ENCODE assay signal across 12 cellular contexts in genomic region chr7:842436-843031, GRCh38. TPM values are rescaled to one million over a fixed set of nuclear protein-coding genes. Genes with fewer than 3 reads are reported as not detected.
DNase-seq lines count a peak whose midpoint lies in the region; ATAC-seq and TF ChIP-seq lines count a peak whose summit lies in the region.
"Had no signal": no experiment of that assay in that cellular context is flagged by ENCODE, and none has a peak within 500 bp of the region (broad histone marks: within the 10 kb centered on the region; RNA-seq: fewer than 3 reads in every experiment).

No MANE protein-coding gene starts in this region.

- no peak overlapping the region for H3K4me3 ChIP-seq in body of pancreas
- no peak overlapping the region for H3K4me3 ChIP-seq in heart right ventricle
- no peak overlapping the region for H3K4me3 ChIP-seq in sigmoid colon

- TF ChIP-seq POLR2A in body of pancreas (IDR thresholded peaks at IDR 0.05) (no peak), sigmoid colon (IDR thresholded peaks at IDR 0.05) (no peak)

- H3K9me3 ChIP-seq in body of pancreas (no peaks in the 10 kb centered on the region), heart right ventricle (no peaks in the 10 kb centered on the region), sigmoid colon (no peaks in the 10 kb centered on the region)

- ATAC-seq in body of pancreas (peak; percentile 15), heart right ventricle (peak in 7 of 8 donors; percentile 32 to 88 (median 70)), GM18517 (IDR thresholded peaks at IDR 0.05; ENCODE audit: unreplicated experiment) (no peak)

- peak; percentile 15 for DNase-seq in NAMALWA (ENCODE audit: low spot score)
- DNase-seq in body of pancreas: no peak
- DNase-seq in heart right ventricle: no peak
- peak; percentile 83 for DNase-seq in sigmoid colon
- DNase-seq in activated CD4-positive, alpha-beta T cell treated with anti-CD3 and anti-CD28 coated beads, Interleukin-2, amount 50 U/mL, for 4 hours: no peak
- DNase-seq in T-helper 2 cell: no peak
- DNase-seq in NOMO-1 treated with DMSO at 0.1 percent for 48 hours (lab: John Stamatoyannopoulos, UW; ENCODE audit: unreplicated experiment): no peak
- DNase-seq: CD4-positive, alpha-beta T cell; stimulated activated CD8-positive, alpha-beta memory T cell treated with anti-CD3 and anti-CD28 coated beads, Interleukin-4, amount 100 ng/mL, for 48 hours had no signal

- H3K36me3 ChIP-seq in body of pancreas (replicated peaks in 1 of 2; ENCODE audit: insufficient read depth in 1 of 2, low read depth in 2 of 2): peaks cover 15 to 26% of the 10 kb centered on the region in 2 donors
- H3K36me3 ChIP-seq in heart right ventricle: peaks cover 0 to 93% (median 50%) of the 10 kb centered on the region in 9 donors
- peaks cover 0 to 51% (median 26%) of the 10 kb centered on the region in 4 donors for H3K36me3 ChIP-seq in sigmoid colon

- no peaks in the 10 kb centered on the region for H3K4me1 ChIP-seq in body of pancreas
- H3K4me1 ChIP-seq in heart right ventricle: peaks cover 4 to 37% (median 23%) of the 10 kb centered on the region in 9 donors
- H3K4me1 ChIP-seq in sigmoid colon: peaks cover 0 to 43% (median 32%) of the 10 kb centered on the region in 4 donors

- H3K27me3 ChIP-seq in body of pancreas: no peaks in the 10 kb centered on the region
- no peaks in the 10 kb centered on the region for H3K27me3 ChIP-seq in heart right ventricle
- H3K27me3 ChIP-seq in sigmoid colon: no peaks in the 10 kb centered on the region

- 89 to 90% methylated on average over 8 of the region's 8 CpGs for WGBS in body of pancreas, 2 donors
- WGBS in heart right ventricle, 2 donors: 64 to 67% methylated on average over 8 of the region's 8 CpGs
- WGBS in sigmoid colon, 2 donors: 84 to 88% methylated on average over 8 of the region's 8 CpGs

- intact Hi-C loops in body of pancreas (cut with DNase I): no loop called here
- intact Hi-C loops in heart right ventricle (cut with DNase I): loop anchor here in 1 of 10 donors (2.0 kb wide), 1 partner anchor 20 kb away; no protein-coding TSS in a partner anchor
- intact Hi-C loops in sigmoid colon (cut with DNase I): no loop called here

- TF ChIP-seq CTCF in body of pancreas (IDR thresholded peaks at IDR 0.05) (no peak), heart right ventricle (IDR thresholded peaks at IDR 0.05) (no peak), sigmoid colon (IDR thresholded peaks at IDR 0.05) (no peak)

- H3K27ac ChIP-seq in body of pancreas (no peak overlapping the region), heart right ventricle (peak overlapping the region in 5 of 10 donors; percentile 1 to 61 (median 51)), sigmoid colon (peak overlapping the region; percentile 70 to 88 (median 84))
- H3K27ac ChIP-seq: HL-60, VCaP had no signal

- peak in 1 of 4 donors; percentile 48 for TF ChIP-seq EP300 in sigmoid colon (IDR thresholded peaks at IDR 0.05)

RNA-seq across cellular contexts. Expression of gene SUN1, which starts 10.3 kb away (rescaled TPM):
- total RNA-seq in body of pancreas (100 to 1,000 TPM in 1 of 2 donors, 10 to 100 TPM in 1; 75.8 to 122 TPM), heart right ventricle (100 to 1,000 TPM; 129 to 211 (median 183) TPM), sigmoid colon (100 to 1,000 TPM; 108 to 130 (median 119) TPM)
- polyA plus RNA-seq in heart right ventricle (100 to 1,000 TPM in 1 of 2 donors, 10 to 100 TPM in 1; 69.2 to 203 TPM), sigmoid colon (10 to 100 TPM; 23.4 to 71.0 (median 30.1) TPM)

RNA-seq across cellular contexts. Expression of gene GET4, which starts 33.8 kb away (rescaled TPM):
- 10 to 100 TPM; 34.8 to 42.2 TPM for total RNA-seq in body of pancreas
- total RNA-seq in heart right ventricle: 10 to 100 TPM; 14.7 to 25.0 (median 20.4) TPM
- 10 to 100 TPM; 32.8 to 38.6 TPM for polyA plus RNA-seq in heart right ventricle
- 10 to 100 TPM; 20.3 to 32.4 (median 25.4) TPM for total RNA-seq in sigmoid colon
- 10 to 100 TPM; 25.8 to 51.4 (median 31.2) TPM for polyA plus RNA-seq in sigmoid colon

Comparison
In these comparisons a context has a peak if more than half of its experiments do, and no peak if none do; other contexts are left out.
1. DNase-seq: peak in NAMALWA (single experiment) and sigmoid colon (single experiment); none in body of pancreas (0 of 4), heart right ventricle (0 of 2), activated CD4-positive, alpha-beta T cell treated with anti-CD3 and anti-CD28 coated beads, Interleukin-2, amount 50 U/mL, for 4 hours (0 of 2), T-helper 2 cell (0 of 5) and NOMO-1 treated with DMSO at 0.1 percent for 48 hours (single experiment).
2. H3K27ac ChIP-seq: peak in sigmoid colon (4 of 4); none in body of pancreas (0 of 4).